Comparison of ENCODE assay signal across 34 cellular contexts in genomic region chr14:63565448-63565847, GRCh38.
"Had no signal": no experiment of that assay in that cellular context is flagged by ENCODE, and none has a peak within 500 bp of the region (broad histone marks: within the 10 kb centered on the region; RNA-seq: fewer than 3 reads in every experiment).

No MANE protein-coding gene starts in this region.

- H3K36me3 ChIP-seq: adrenal gland, breast epithelium, Peyer's patch had no signal

- DNase-seq: activated B cell treated with CpG ODN at 0.5 μM for 24 hours; activated CD4-positive, alpha-beta memory T cell treated with anti-CD3 and anti-CD28 coated beads for 36 hours; activated CD4-positive, alpha-beta T cell treated with anti-CD3 and anti-CD28 coated beads for 4 hours; activated CD4-positive, alpha-beta T cell treated with anti-CD3 and anti-CD28 coated beads, Interleukin-2, amount 50 U/mL, for 1 hour; activated CD4-positive, CD25-positive, alpha-beta regulatory T cell treated with anti-CD3 and anti-CD28 coated beads, Interleukin-2, amount 50 U/mL, for 72 hours; activated CD8-positive, alpha-beta memory T cell treated with anti-CD3 and anti-CD28 coated beads, Interleukin-2, amount 50 U/mL, for 4 hours; activated gamma-delta T cell treated with Interleukin-2 at 50 U/mL for 16 hours; activated naive CD4-positive, alpha-beta T cell treated with anti-CD3 and anti-CD28 coated beads for 36 hours; activated T-cell treated with anti-CD3 and anti-CD28 coated beads for 4 hours; activated T-cell treated with anti-CD3 and anti-CD28 coated beads, Interleukin-2, amount 50 U/mL, for 4 hours; adrenal gland; body of pancreas; caudate nucleus; cerebellar nuclear complex; Kasumi-1; MM.1S; MV-4-11; NCI-H1092; NCI-H1436 treated with DMSO at 0.1 percent for 48 hours; NCI-H1694 treated with DMSO at 0.1 percent for 48 hours; NCI-H2029; NCI-H345; NCI-H524 treated with DMSO at 0.1 percent for 48 hours; PC-3; Peyer's patch; RPMI8226; SW 1271; T-helper 1 cell; T-helper 2 cell; T-helper 9 cell had no signal

- H3K27ac ChIP-seq: adrenal gland, body of pancreas, breast epithelium, Peyer's patch, VCaP had no signal

- H3K27me3 ChIP-seq: adrenal gland, body of pancreas, breast epithelium, Peyer's patch had no signal

- H3K9me3 ChIP-seq: adrenal gland, body of pancreas, breast epithelium, Peyer's patch had no signal

- FAIRE-seq: astrocyte had no signal

- H3K4me1 ChIP-seq: body of pancreas, breast epithelium, Peyer's patch had no signal

- ATAC-seq: activated naive CD4-positive, alpha-beta T cell treated with anti-CD3 and anti-CD28 coated beads, Interleukin-2, amount 50 U/mL, for 72 hours; activated T-cell treated with anti-CD3 and anti-CD28 coated beads, Interleukin-2, amount 50 U/mL, for 4 hours; body of pancreas; PC-3 had no signal

- H3K4me3 ChIP-seq: adrenal gland, body of pancreas, breast epithelium, Peyer's patch had no signal
